1 cellular context compared by ENCODE assay signal in genomic region chrX:73944582-73944947, GRCh38.
TF ChIP-seq lines count a peak whose summit lies in the region.

No MANE protein-coding gene starts in this region.

TF ChIP-seq in K562, 482 proteins besides CTCF, POLR2A, EP300 and RAD21 (continued from another document):
- TF ChIP-seq ZFX (CRISPR knock-in tag; IDR thresholded peaks at IDR 0.05) (peak; percentile 26; the same call in 1 of the 2 replicates), SMAD2 (IDR thresholded peaks at IDR 0.05; ENCODE audit: low read depth, low read length) (no peak), ZNF445 (CRISPR knock-in tag; IDR thresholded peaks at IDR 0.05; ENCODE audit: low read depth) (no peak), SPI1 (IDR thresholded peaks at IDR 0.05; ENCODE audit: borderline replicate concordance, low read depth, low read length) (no peak), ZNF609 (CRISPR knock-in tag; IDR thresholded peaks at IDR 0.05; ENCODE audit: borderline replicate concordance) (no peak), GTF2F1 (IDR thresholded peaks at IDR 0.05; ENCODE audit: low read depth, low read length) (no peak)
